Comparison of ENCODE assay signal across 21 cellular contexts in genomic region chr10:128144547-128144946, GRCh38. TPM values are rescaled to one million over a fixed set of nuclear protein-coding genes. Genes with fewer than 3 reads are reported as not detected.
A peak's percentile ranks its signal among the peaks of the same experiment; 100 is the strongest.
DNase-seq lines count a peak whose midpoint lies in the region; ATAC-seq and TF ChIP-seq lines count a peak whose summit lies in the region.
"Had no signal": no experiment of that assay in that cellular context is flagged by ENCODE, and none has a peak within 500 bp of the region (broad histone marks: within the 10 kb centered on the region; RNA-seq: fewer than 3 reads in every experiment).

No MANE protein-coding gene starts in this region.

- TF ChIP-seq CTCF in thyroid gland (IDR thresholded peaks at IDR 0.05): no peak
- no peak for TF ChIP-seq CTCF in GM10266 (IDR thresholded peaks at IDR 0.05; ENCODE audit: control insufficient read depth, insufficient read depth, low read depth, missing control alignments)

- no peaks in the 10 kb centered on the region for H3K9me3 ChIP-seq in thyroid gland

- peaks cover 11 to 27% of the 10 kb centered on the region in 2 donors for H3K9me3 Mint-ChIP-seq in stimulated activated naive CD8-positive, alpha-beta T cell treated with anti-CD3 and anti-CD28 coated beads, Interleukin-15, amount 100 ng/mL, for 72 hours
- peaks cover 7% of the 10 kb centered on the region for H3K9me3 Mint-ChIP-seq in dendritic cell treated with granulocyte-macrophage colony-stimulating factor and Interleukin-4, amounts not matched to agents 40 ng/mL and 50 ng/mL, for 4 days
- H3K9me3 Mint-ChIP-seq: CD4-positive, alpha-beta memory T cell had no signal

- peaks cover 44% of the 10 kb centered on the region for H3K4me1 Mint-ChIP-seq in stimulated activated naive CD8-positive, alpha-beta T cell treated with anti-CD3 and anti-CD28 coated beads, Interleukin-15, amount 100 ng/mL, for 72 hours
- H3K4me1 Mint-ChIP-seq in dendritic cell treated with granulocyte-macrophage colony-stimulating factor and Interleukin-4, amounts not matched to agents 40 ng/mL and 50 ng/mL, for 4 days (ENCODE audit: low read depth): peaks cover 16% of the 10 kb centered on the region

- TF ChIP-seq POLR2A in thyroid gland (IDR thresholded peaks at IDR 0.05): no peak

- WGBS in thyroid gland, 2 donors: 76% methylated on average over 1 of the region's 1 CpG

- peak; percentile 53 for ATAC-seq in stimulated activated naive CD8-positive, alpha-beta T cell treated with anti-CD3 and anti-CD28 coated beads, Interleukin-15, amount 100 ng/mL, for 72 hours
- no peak for ATAC-seq in stimulated activated naive CD8-positive, alpha-beta T cell treated with anti-CD3 and anti-CD28 coated beads, Interleukin-15, Interleukin-2, amounts not matched to agents 100 U/mL and 50 U/mL, for 24 hours

- no peak overlapping the region for H3K4me3 ChIP-seq in thyroid gland (replicated peaks in 1 of 3)
- H3K4me3 ChIP-seq: SK-N-MC had no signal

- H3K4me1 ChIP-seq in thyroid gland: no peaks in the 10 kb centered on the region

- DNase-seq in stimulated activated naive CD8-positive, alpha-beta T cell treated with anti-CD3 and anti-CD28 coated beads, Interleukin-15, amount 100 ng/mL, for 72 hours: no peak
- no peak for DNase-seq in stimulated activated naive CD8-positive, alpha-beta T cell treated with anti-CD3 and anti-CD28 coated beads, Interleukin-15, Interleukin-2, amounts not matched to agents 100 U/mL and 50 U/mL, for 24 hours
- DNase-seq in MV-4-11 (lab: John Stamatoyannopoulos, UW) (peak; percentile 87), AG20443 (ENCODE audit: low spot score) (no peak), thyroid gland (no peak), GM10266 (ENCODE audit: extremely low spot score) (no peak)
- DNase-seq: Calu3; CD4-positive, alpha-beta memory T cell; DMS153; GOT3; HCEC 1CT; NCI-H1092 treated with DMSO at 0.1 percent for 48 hours; NCI-H1436 treated with DMSO at 0.1 percent for 48 hours; NCI-H1930; NCI-H2227 treated with DMSO at 0.1 percent for 48 hours; NCI-H510A; SHP77 treated with DMSO at 0.1 percent for 48 hours had no signal

- no peaks in the 10 kb centered on the region for H3K27me3 Mint-ChIP-seq in stimulated activated naive CD8-positive, alpha-beta T cell treated with anti-CD3 and anti-CD28 coated beads, Interleukin-15, amount 100 ng/mL, for 72 hours
- peaks cover 24% of the 10 kb centered on the region for H3K27me3 Mint-ChIP-seq in dendritic cell treated with granulocyte-macrophage colony-stimulating factor and Interleukin-4, amounts not matched to agents 40 ng/mL and 50 ng/mL, for 4 days
- H3K27me3 Mint-ChIP-seq: CD4-positive, alpha-beta memory T cell had no signal

- H3K4me3 Mint-ChIP-seq in stimulated activated naive CD8-positive, alpha-beta T cell treated with anti-CD3 and anti-CD28 coated beads, Interleukin-15, amount 100 ng/mL, for 72 hours: no peak overlapping the region
- no peak overlapping the region for H3K4me3 Mint-ChIP-seq in dendritic cell treated with granulocyte-macrophage colony-stimulating factor and Interleukin-4, amounts not matched to agents 40 ng/mL and 50 ng/mL, for 4 days
- H3K4me3 Mint-ChIP-seq: CD4-positive, alpha-beta memory T cell had no signal

- no peaks in the 10 kb centered on the region for H3K36me3 Mint-ChIP-seq in dendritic cell treated with granulocyte-macrophage colony-stimulating factor and Interleukin-4, amounts not matched to agents 40 ng/mL and 50 ng/mL, for 4 days (ENCODE audit: low read depth)
- H3K36me3 Mint-ChIP-seq: CD4-positive, alpha-beta memory T cell had no signal

- no peak overlapping the region for H3K27ac ChIP-seq in thyroid gland
- H3K27ac ChIP-seq: KMS-11, RWPE1, SK-N-MC had no signal

- no peak overlapping the region for H3K27ac Mint-ChIP-seq in stimulated activated naive CD8-positive, alpha-beta T cell treated with anti-CD3 and anti-CD28 coated beads, Interleukin-15, amount 100 ng/mL, for 72 hours
- peak overlapping the region; percentile 44 for H3K27ac Mint-ChIP-seq in dendritic cell treated with granulocyte-macrophage colony-stimulating factor and Interleukin-4, amounts not matched to agents 40 ng/mL and 50 ng/mL, for 4 days

- intact Hi-C loops in dendritic cell treated with granulocyte-macrophage colony-stimulating factor and Interleukin-4, amounts not matched to agents 40 ng/mL and 50 ng/mL, for 4 days (cut with micrococcal nuclease): no loop called here
- intact Hi-C loops in thyroid gland (cut with DNase I): no loop called here

- H3K27me3 ChIP-seq in thyroid gland: no peaks in the 10 kb centered on the region

- no peaks in the 10 kb centered on the region for H3K36me3 ChIP-seq in thyroid gland

RNA-seq across cellular contexts. Expression of gene MKI67, which starts 18.3 kb away (rescaled TPM):
- 1 to 10 TPM in 2 of 4 donors, under 1 TPM in 2; 0.24 to 1.9 (median 0.76) TPM for total RNA-seq in thyroid gland
